20 cellular contexts compared by ENCODE assay signal in the genomic region with DNA sequence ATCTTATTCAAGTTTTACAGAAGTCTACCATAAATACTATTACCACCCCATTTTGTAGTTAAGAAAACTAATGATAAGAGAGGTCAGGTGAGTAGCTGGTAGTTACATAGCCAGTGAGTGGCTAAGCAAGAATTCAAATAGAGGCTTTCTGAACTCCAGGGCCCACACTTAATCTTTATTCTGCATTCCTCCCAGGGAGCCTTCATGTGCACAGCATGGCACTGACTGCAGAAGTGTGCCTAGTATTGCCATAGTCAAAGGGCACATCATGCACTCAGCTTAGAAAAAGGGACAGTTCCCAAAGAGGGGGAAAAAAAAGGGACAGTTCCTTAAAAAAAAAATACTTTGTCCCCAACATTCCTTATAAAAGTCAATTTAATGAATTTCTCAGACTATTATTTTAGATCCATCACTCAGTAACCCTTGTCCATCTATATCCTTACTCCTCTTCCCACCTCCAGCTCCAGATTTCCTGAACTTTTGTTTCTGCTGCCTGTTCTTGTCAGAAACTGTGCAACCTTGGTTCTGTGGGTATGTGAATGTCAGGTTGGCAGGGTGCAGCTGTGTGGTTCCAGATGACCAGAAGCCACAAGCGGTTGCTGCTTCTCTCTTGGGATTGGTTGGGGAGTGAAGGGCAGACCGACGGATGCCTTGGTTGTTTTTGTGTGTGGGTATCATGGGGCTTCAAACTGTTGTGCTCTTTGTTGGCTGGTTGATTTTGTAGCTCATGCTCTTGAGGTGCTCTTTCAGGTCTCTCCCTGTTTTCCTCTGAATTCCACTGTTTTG. TPM values are rescaled to one million over a fixed set of nuclear protein-coding genes. Genes with fewer than 3 reads are reported as not detected.
DNase-seq lines count a peak whose midpoint lies in the region; ATAC-seq and TF ChIP-seq lines count a peak whose summit lies in the region.
"Had no signal": no experiment of that assay in that cellular context is flagged by ENCODE, and none has a peak within 500 bp of the region (broad histone marks: within the 10 kb centered on the region; RNA-seq: fewer than 3 reads in every experiment).

No MANE protein-coding gene starts in this region.

- no peak for TF ChIP-seq CTCF in colonic mucosa (IDR thresholded peaks at IDR 0.05)

- H3K27ac Mint-ChIP-seq in activated naive CD8-positive, alpha-beta T cell treated with anti-CD3 and anti-CD28 coated beads, Interleukin-2, amount 10 ng/mL, durations not matched to agents 7 days and 5 days, result peak overlapping the region; percentile 47
- H3K27ac Mint-ChIP-seq in activated naive CD8-positive, alpha-beta T cell treated with anti-CD3 and anti-CD28 coated beads for 36 hours, result no peak overlapping the region
- H3K27ac Mint-ChIP-seq in activated T-helper 2 cell treated with anti-CD3 and anti-CD28 coated beads, Interferon-gamma antibody, Interleukin-2, Interleukin-4, amounts not matched to agents 10 μg/mL and 5 μg/mL and 100 μg/mL, durations not matched to agents 14 hours and 24 hours and 36 hours, result peak overlapping the region; percentile 25
- H3K27ac Mint-ChIP-seq in stimulated activated naive B cell treated with anti-CD40 and anti-IgM and Interleukin-4, amounts not matched to agents 10 μg/mL and 1 μg/mL and 100 μg/mL, for 72 hours, result peak overlapping the region; percentile 91
- H3K27ac Mint-ChIP-seq: activated CD4-positive, alpha-beta memory T cell treated with anti-CD3 and anti-CD28 coated beads, Interleukin-2, amount 10 ng/mL, durations not matched to agents 7 days and 5 days; activated T-cell treated with anti-CD3 and anti-CD28 coated beads, Interleukin-2, amount 50 U/mL, for 72 hours; CD14-positive monocyte had no signal

- POLR2A ChIA-PET in activated naive CD8-positive, alpha-beta T cell treated with anti-CD3 and anti-CD28 coated beads, Interleukin-2, amount 10 ng/mL, durations not matched to agents 7 days and 5 days (lab: Charles Lee), result interaction anchor here (0.6 to 1.3 kb wide), 4 partner anchors 8 to 220 kb away, joined by 4 to 7 read pairs (median 4); a partner anchor contains a TSS

- no peaks in the 10 kb centered on the region for H3K9me3 Mint-ChIP-seq in activated naive CD8-positive, alpha-beta T cell treated with anti-CD3 and anti-CD28 coated beads, Interleukin-2, amount 10 ng/mL, durations not matched to agents 7 days and 5 days
- no peaks in the 10 kb centered on the region for H3K9me3 Mint-ChIP-seq in activated naive CD8-positive, alpha-beta T cell treated with anti-CD3 and anti-CD28 coated beads for 36 hours
- H3K9me3 Mint-ChIP-seq in activated T-helper 2 cell treated with anti-CD3 and anti-CD28 coated beads, Interferon-gamma antibody, Interleukin-2, Interleukin-4, amounts not matched to agents 10 μg/mL and 5 μg/mL and 100 μg/mL, durations not matched to agents 14 hours and 24 hours and 36 hours, result no peaks in the 10 kb centered on the region
- H3K9me3 Mint-ChIP-seq in stimulated activated naive B cell treated with anti-CD40 and anti-IgM and Interleukin-4, amounts not matched to agents 10 μg/mL and 1 μg/mL and 100 μg/mL, for 72 hours, result no peaks in the 10 kb centered on the region
- H3K9me3 Mint-ChIP-seq: activated T-cell treated with anti-CD3 and anti-CD28 coated beads, Interleukin-2, amount 50 U/mL, for 72 hours; CD14-positive monocyte had no signal

- no peak for DNase-seq in activated naive CD8-positive, alpha-beta T cell treated with anti-CD3 and anti-CD28 coated beads, Interleukin-2, amount 10 ng/mL, durations not matched to agents 7 days and 5 days
- DNase-seq in activated naive CD8-positive, alpha-beta T cell treated with anti-CD3 and anti-CD28 coated beads for 36 hours, result no peak
- no peak for DNase-seq in activated T-helper 2 cell treated with anti-CD3 and anti-CD28 coated beads, Interferon-gamma antibody, Interleukin-2, Interleukin-4, amounts not matched to agents 10 μg/mL and 5 μg/mL and 100 μg/mL, durations not matched to agents 14 hours and 24 hours and 36 hours (ENCODE audit: low spot score)
- peak; percentile 69 for DNase-seq in stimulated activated naive B cell treated with anti-CD40 and anti-IgM and Interleukin-4, amounts not matched to agents 10 μg/mL and 1 μg/mL and 100 μg/mL, for 72 hours
- DNase-seq in NK-92 (lab: John Stamatoyannopoulos, UW; ENCODE audit: unreplicated experiment) (no peak), colonic mucosa (no peak)
- no peak for DNase-seq in activated CD4-positive, alpha-beta T cell treated with anti-CD3 and anti-CD28 coated beads for 4 hours
- DNase-seq: activated CD4-positive, alpha-beta memory T cell treated with anti-CD3 and anti-CD28 coated beads, Interleukin-2, amount 10 ng/mL, durations not matched to agents 7 days and 5 days; activated T-cell treated with anti-CD3 and anti-CD28 coated beads, Interleukin-2, amount 50 U/mL, for 72 hours; gastrocnemius medialis; H7; NCI-H187 treated with DMSO at 0.1 percent for 48 hours; NCI-H446; SW 1271; tibial artery had no signal

- H3K36me3 Mint-ChIP-seq in activated naive CD8-positive, alpha-beta T cell treated with anti-CD3 and anti-CD28 coated beads, Interleukin-2, amount 10 ng/mL, durations not matched to agents 7 days and 5 days, result peaks cover 7% of the 10 kb centered on the region
- peaks cover 10% of the 10 kb centered on the region for H3K36me3 Mint-ChIP-seq in activated naive CD8-positive, alpha-beta T cell treated with anti-CD3 and anti-CD28 coated beads for 36 hours
- peaks cover 8% of the 10 kb centered on the region for H3K36me3 Mint-ChIP-seq in activated T-helper 2 cell treated with anti-CD3 and anti-CD28 coated beads, Interferon-gamma antibody, Interleukin-2, Interleukin-4, amounts not matched to agents 10 μg/mL and 5 μg/mL and 100 μg/mL, durations not matched to agents 14 hours and 24 hours and 36 hours (ENCODE audit: low read depth)
- H3K36me3 Mint-ChIP-seq in stimulated activated naive B cell treated with anti-CD40 and anti-IgM and Interleukin-4, amounts not matched to agents 10 μg/mL and 1 μg/mL and 100 μg/mL, for 72 hours, result peaks cover 10 to 28% of the 10 kb centered on the region in 2 donors

- H3K36me3 ChIP-seq in colonic mucosa, result no peaks in the 10 kb centered on the region
- H3K36me3 ChIP-seq: breast epithelium, gastrocnemius medialis, tibial artery had no signal

- no peak for ATAC-seq in activated naive CD8-positive, alpha-beta T cell treated with anti-CD3 and anti-CD28 coated beads, Interleukin-2, amount 10 ng/mL, durations not matched to agents 7 days and 5 days (ENCODE audit: low read depth)
- ATAC-seq in HG03354 (IDR thresholded peaks at IDR 0.05; ENCODE audit: poor library complexity, severe bottlenecking, unreplicated experiment), result peak; percentile 64
- ATAC-seq in stimulated activated naive B cell treated with anti-CD40 and anti-IgM and Interleukin-4, amounts not matched to agents 10 μg/mL and 1 μg/mL and 100 μg/mL, for 72 hours (replicated peaks), result peak; percentile 98 to 99
- ATAC-seq: activated T-cell treated with anti-CD3 and anti-CD28 coated beads, Interleukin-2, amount 50 U/mL, for 72 hours; gastrocnemius medialis had no signal

- H3K9ac ChIP-seq in colonic mucosa (ENCODE audit: low read depth in 2 of 2, low read length in 2 of 2), result no peak overlapping the region

- intact Hi-C loops in activated T-helper 2 cell treated with anti-CD3 and anti-CD28 coated beads, Interferon-gamma antibody, Interleukin-2, Interleukin-4, amounts not matched to agents 10 μg/mL and 5 μg/mL and 100 μg/mL, durations not matched to agents 14 hours and 24 hours and 36 hours (cut with micrococcal nuclease), result no loop called here
- intact Hi-C loops in colonic mucosa (cut with DNase I), result no loop called here

- H3K27ac ChIP-seq in colonic mucosa, result no peak overlapping the region
- H3K27ac ChIP-seq: breast epithelium, gastrocnemius medialis, tibial artery, VCaP had no signal

- no peaks in the 10 kb centered on the region for H3K9me3 ChIP-seq in colonic mucosa
- H3K9me3 ChIP-seq: breast epithelium, gastrocnemius medialis, tibial artery had no signal

- H3K27me3 ChIP-seq in colonic mucosa, result no peaks in the 10 kb centered on the region
- H3K27me3 ChIP-seq: breast epithelium, dorsolateral prefrontal cortex, gastrocnemius medialis, tibial artery had no signal

- no peaks in the 10 kb centered on the region for H3K4me1 ChIP-seq in colonic mucosa

- no peak overlapping the region for H3K4me3 Mint-ChIP-seq in activated naive CD8-positive, alpha-beta T cell treated with anti-CD3 and anti-CD28 coated beads, Interleukin-2, amount 10 ng/mL, durations not matched to agents 7 days and 5 days
- no peak overlapping the region for H3K4me3 Mint-ChIP-seq in activated naive CD8-positive, alpha-beta T cell treated with anti-CD3 and anti-CD28 coated beads for 36 hours
- H3K4me3 Mint-ChIP-seq in activated T-helper 2 cell treated with anti-CD3 and anti-CD28 coated beads, Interferon-gamma antibody, Interleukin-2, Interleukin-4, amounts not matched to agents 10 μg/mL and 5 μg/mL and 100 μg/mL, durations not matched to agents 14 hours and 24 hours and 36 hours (ENCODE audit: low read depth), result no peak overlapping the region
- H3K4me3 Mint-ChIP-seq in stimulated activated naive B cell treated with anti-CD40 and anti-IgM and Interleukin-4, amounts not matched to agents 10 μg/mL and 1 μg/mL and 100 μg/mL, for 72 hours, result peak overlapping the region; percentile 50 to 52
- H3K4me3 Mint-ChIP-seq: activated CD4-positive, alpha-beta memory T cell treated with anti-CD3 and anti-CD28 coated beads, Interleukin-2, amount 10 ng/mL, durations not matched to agents 7 days and 5 days; activated T-cell treated with anti-CD3 and anti-CD28 coated beads, Interleukin-2, amount 50 U/mL, for 72 hours; CD14-positive monocyte had no signal

- H3K4me3 ChIP-seq in colonic mucosa, result no peak overlapping the region
- H3K4me3 ChIP-seq: breast epithelium, dorsolateral prefrontal cortex, gastrocnemius medialis, tibial artery had no signal

- no peaks in the 10 kb centered on the region for H3K27me3 Mint-ChIP-seq in activated naive CD8-positive, alpha-beta T cell treated with anti-CD3 and anti-CD28 coated beads, Interleukin-2, amount 10 ng/mL, durations not matched to agents 7 days and 5 days
- no peaks in the 10 kb centered on the region for H3K27me3 Mint-ChIP-seq in activated naive CD8-positive, alpha-beta T cell treated with anti-CD3 and anti-CD28 coated beads for 36 hours
- no peaks in the 10 kb centered on the region for H3K27me3 Mint-ChIP-seq in activated T-helper 2 cell treated with anti-CD3 and anti-CD28 coated beads, Interferon-gamma antibody, Interleukin-2, Interleukin-4, amounts not matched to agents 10 μg/mL and 5 μg/mL and 100 μg/mL, durations not matched to agents 14 hours and 24 hours and 36 hours (ENCODE audit: low read depth)
- H3K27me3 Mint-ChIP-seq in stimulated activated naive B cell treated with anti-CD40 and anti-IgM and Interleukin-4, amounts not matched to agents 10 μg/mL and 1 μg/mL and 100 μg/mL, for 72 hours, result no peaks in the 10 kb centered on the region
- H3K27me3 Mint-ChIP-seq: activated CD4-positive, alpha-beta memory T cell treated with anti-CD3 and anti-CD28 coated beads, Interleukin-2, amount 10 ng/mL, durations not matched to agents 7 days and 5 days had no signal

- peaks cover 31% of the 10 kb centered on the region for H3K4me1 Mint-ChIP-seq in activated naive CD8-positive, alpha-beta T cell treated with anti-CD3 and anti-CD28 coated beads, Interleukin-2, amount 10 ng/mL, durations not matched to agents 7 days and 5 days
- H3K4me1 Mint-ChIP-seq in activated naive CD8-positive, alpha-beta T cell treated with anti-CD3 and anti-CD28 coated beads for 36 hours, result peaks cover 33% of the 10 kb centered on the region
- peaks cover 26% of the 10 kb centered on the region for H3K4me1 Mint-ChIP-seq in activated T-helper 2 cell treated with anti-CD3 and anti-CD28 coated beads, Interferon-gamma antibody, Interleukin-2, Interleukin-4, amounts not matched to agents 10 μg/mL and 5 μg/mL and 100 μg/mL, durations not matched to agents 14 hours and 24 hours and 36 hours (ENCODE audit: low read depth)
- peaks cover 32 to 64% of the 10 kb centered on the region in 2 donors for H3K4me1 Mint-ChIP-seq in stimulated activated naive B cell treated with anti-CD40 and anti-IgM and Interleukin-4, amounts not matched to agents 10 μg/mL and 1 μg/mL and 100 μg/mL, for 72 hours

RNA-seq across cellular contexts. Expression of a gene that starts 8.4 kb away (rescaled TPM):
- 10 to 100 TPM; 32.0 to 36.6 TPM for total RNA-seq in activated naive CD8-positive, alpha-beta T cell treated with anti-CD3 and anti-CD28 coated beads, Interleukin-2, amount 10 ng/mL, durations not matched to agents 7 days and 5 days
- 10 to 100 TPM; 13.2 to 14.2 TPM for total RNA-seq in activated naive CD8-positive, alpha-beta T cell treated with anti-CD3 and anti-CD28 coated beads for 36 hours
- total RNA-seq in activated T-helper 2 cell treated with anti-CD3 and anti-CD28 coated beads, Interferon-gamma antibody, Interleukin-2, Interleukin-4, amounts not matched to agents 10 μg/mL and 5 μg/mL and 100 μg/mL, durations not matched to agents 14 hours and 24 hours and 36 hours, result 24.7 and 25.7 TPM in 2 replicates
- total RNA-seq in colonic mucosa, result 10 to 100 TPM in 1 of 2 donors, 1 to 10 TPM in 1; 9.0 to 14.6 TPM

RNA-seq across cellular contexts. Expression of a gene that starts 45.2 kb away (rescaled TPM):
- total RNA-seq in activated naive CD8-positive, alpha-beta T cell treated with anti-CD3 and anti-CD28 coated beads, Interleukin-2, amount 10 ng/mL, durations not matched to agents 7 days and 5 days, result 10 to 100 TPM; 33.8 to 54.3 TPM
- 10 to 100 TPM in 1 of 2 experiments, 1 to 10 TPM in 1; 9.4 to 10.9 TPM for total RNA-seq in activated naive CD8-positive, alpha-beta T cell treated with anti-CD3 and anti-CD28 coated beads for 36 hours
- 15.7 and 20.0 TPM in 2 replicates for total RNA-seq in activated T-helper 2 cell treated with anti-CD3 and anti-CD28 coated beads, Interferon-gamma antibody, Interleukin-2, Interleukin-4, amounts not matched to agents 10 μg/mL and 5 μg/mL and 100 μg/mL, durations not matched to agents 14 hours and 24 hours and 36 hours
- 10 to 100 TPM in 1 of 2 donors, 1 to 10 TPM in 1; 7.8 to 11.8 TPM for total RNA-seq in colonic mucosa

RNA-seq across cellular contexts. Expression of a gene that starts 56.0 kb away (rescaled TPM):
- total RNA-seq in activated naive CD8-positive, alpha-beta T cell treated with anti-CD3 and anti-CD28 coated beads, Interleukin-2, amount 10 ng/mL, durations not matched to agents 7 days and 5 days, result 10 to 100 TPM; 21.5 to 26.0 TPM
- 1 to 10 TPM; 2.1 to 2.2 TPM for total RNA-seq in activated naive CD8-positive, alpha-beta T cell treated with anti-CD3 and anti-CD28 coated beads for 36 hours
- total RNA-seq in activated T-helper 2 cell treated with anti-CD3 and anti-CD28 coated beads, Interferon-gamma antibody, Interleukin-2, Interleukin-4, amounts not matched to agents 10 μg/mL and 5 μg/mL and 100 μg/mL, durations not matched to agents 14 hours and 24 hours and 36 hours, result 8.0 and 10.5 TPM in 2 replicates
- 1 to 10 TPM; 2.2 to 6.2 TPM for total RNA-seq in colonic mucosa

Comparison
In these comparisons a context has a peak if more than half of its experiments do, and no peak if none do; other contexts are left out.
1. H3K4me3 Mint-ChIP-seq: peak in stimulated activated naive B cell treated with anti-CD40 and anti-IgM and Interleukin-4, amounts not matched to agents 10 μg/mL and 1 μg/mL and 100 μg/mL, for 72 hours (2 of 2); none in activated naive CD8-positive, alpha-beta T cell treated with anti-CD3 and anti-CD28 coated beads, Interleukin-2, amount 10 ng/mL, durations not matched to agents 7 days and 5 days (single experiment), activated naive CD8-positive, alpha-beta T cell treated with anti-CD3 and anti-CD28 coated beads for 36 hours (single experiment) and activated T-helper 2 cell treated with anti-CD3 and anti-CD28 coated beads, Interferon-gamma antibody, Interleukin-2, Interleukin-4, amounts not matched to agents 10 μg/mL and 5 μg/mL and 100 μg/mL, durations not matched to agents 14 hours and 24 hours and 36 hours (single experiment).